Comparison of ENCODE assay signal across 8 cellular contexts in genomic region chr13:24272452-24273161, GRCh38. TPM values are rescaled to one million over a fixed set of nuclear protein-coding genes. Genes with fewer than 3 reads are reported as not detected.
DNase-seq lines count a peak whose midpoint lies in the region; ATAC-seq and TF ChIP-seq lines count a peak whose summit lies in the region.

No MANE protein-coding gene starts in this region.

- H4K20me1 ChIP-seq in GM23248 (ENCODE audit: insufficient read depth), result no peaks in the 10 kb centered on the region

- peaks cover 13 to 36% of the 10 kb centered on the region in 2 donors for H3K36me3 Mint-ChIP-seq in activated naive CD4-positive, alpha-beta T cell treated with anti-CD3 and anti-CD28 coated beads, Interleukin-2, amount 50 U/mL, for 72 hours
- no peaks in the 10 kb centered on the region for H3K36me3 Mint-ChIP-seq in stimulated activated memory B cell treated with anti-CD40 and anti-IgM and Interleukin-4, amounts not matched to agents 10 μg/mL and 1 μg/mL and 100 μg/mL, for 72 hours

- in situ Hi-C loops in GM23248 (cut with MboI), result no loop called here
- in situ Hi-C loops in HAP-1 (cut with MboI; ENCODE audit: low sequenced_read_pairs), result no loop called here

- peaks cover 73% of the 10 kb centered on the region for H3K4me1 Mint-ChIP-seq in stimulated activated memory B cell treated with anti-CD40 and anti-IgM and Interleukin-4, amounts not matched to agents 10 μg/mL and 1 μg/mL and 100 μg/mL, for 72 hours

- no peaks in the 10 kb centered on the region; the same call in 1 of the 2 replicates for H3K79me2 ChIP-seq in GM23248 (ENCODE audit: insufficient read depth)

- no peaks in the 10 kb centered on the region for H3K9me2 ChIP-seq in GM23248 (ENCODE audit: insufficient read depth)

- no peaks in the 10 kb centered on the region for H3K9me3 Mint-ChIP-seq in activated naive CD4-positive, alpha-beta T cell treated with anti-CD3 and anti-CD28 coated beads, Interleukin-2, amount 50 U/mL, for 72 hours
- no peaks in the 10 kb centered on the region for H3K9me3 Mint-ChIP-seq in stimulated activated memory B cell treated with anti-CD40 and anti-IgM and Interleukin-4, amounts not matched to agents 10 μg/mL and 1 μg/mL and 100 μg/mL, for 72 hours

- peak overlapping the region; percentile 51 for H3K27ac ChIP-seq in GM23248

- no peak for ATAC-seq in activated naive CD4-positive, alpha-beta T cell treated with anti-CD3 and anti-CD28 coated beads, Interleukin-2, amount 50 U/mL, for 72 hours
- no peak for ATAC-seq in stimulated activated memory B cell treated with anti-CD40 and anti-IgM and Interleukin-4, amounts not matched to agents 10 μg/mL and 1 μg/mL and 100 μg/mL, for 72 hours
- ATAC-seq in GM18505 (IDR thresholded peaks at IDR 0.05; ENCODE audit: unreplicated experiment) (no peak), esophagus mucosa (no peak), HG03432 (IDR thresholded peaks at IDR 0.05; ENCODE audit: unreplicated experiment) (no peak)

- peak overlapping the region; percentile 78 for H3K4me2 ChIP-seq in GM23248 (ENCODE audit: unreplicated experiment)

- H3K4me3 ChIP-seq in GM23248 (peak overlapping the region; percentile 68), HAP-1 (no peak overlapping the region)

- no peaks in the 10 kb centered on the region for H3K27me3 ChIP-seq in GM23248 (replicated peaks; ENCODE audit: insufficient read depth)
- no peaks in the 10 kb centered on the region for H3K27me3 ChIP-seq in HAP-1 (ENCODE audit: low read depth)

- no peaks in the 10 kb centered on the region for H3K9me3 ChIP-seq in GM23248 (ENCODE audit: low read depth)
- H3K9me3 ChIP-seq in HAP-1, result no peaks in the 10 kb centered on the region

- TF ChIP-seq POLR2A in GM18505 (IDR thresholded peaks at IDR 0.05; ENCODE audit: borderline replicate concordance, extremely low read depth, insufficient read depth, insufficient read length), result no peak

- WGBS in GM23248 (ENCODE audit: low coverage in 1 of 2, low lambda C conversion rate in 2 of 2, missing lambda C conversion rate in 2 of 2), 2 experiments, result 89% methylated on average over 18 of the region's 18 CpGs

- no peaks in the 10 kb centered on the region for H3K27me3 Mint-ChIP-seq in stimulated activated memory B cell treated with anti-CD40 and anti-IgM and Interleukin-4, amounts not matched to agents 10 μg/mL and 1 μg/mL and 100 μg/mL, for 72 hours

- peak overlapping the region; percentile 89 for H2AFZ ChIP-seq in GM23248

- peak overlapping the region; percentile 67 for H3K9ac ChIP-seq in GM23248

- peaks cover 9% of the 10 kb centered on the region; the same call in 1 of the 2 replicates for H3F3A ChIP-seq in GM23248 (ENCODE audit: insufficient read depth)

- peak overlapping the region; percentile 91 for H3K4me3 Mint-ChIP-seq in stimulated activated memory B cell treated with anti-CD40 and anti-IgM and Interleukin-4, amounts not matched to agents 10 μg/mL and 1 μg/mL and 100 μg/mL, for 72 hours

- no peak for DNase-seq in GM23248
- no peak for DNase-seq in activated naive CD4-positive, alpha-beta T cell treated with anti-CD3 and anti-CD28 coated beads, Interleukin-2, amount 50 U/mL, for 72 hours (ENCODE audit: low spot score in 2 of 2)
- peak; percentile 45 for DNase-seq in kidney tubule cell (ENCODE audit: low spot score)
- DNase-seq in HAP-1 (ENCODE audit: low spot score in 2 of 2), result no peak

- no peaks in the 10 kb centered on the region for H3K36me3 ChIP-seq in GM23248 (ENCODE audit: low read depth)
- no peaks in the 10 kb centered on the region for H3K36me3 ChIP-seq in HAP-1 (replicated peaks)

- peak overlapping the region; percentile 90 to 97 for H3K27ac Mint-ChIP-seq in activated naive CD4-positive, alpha-beta T cell treated with anti-CD3 and anti-CD28 coated beads, Interleukin-2, amount 50 U/mL, for 72 hours
- peak overlapping the region; percentile 100 for H3K27ac Mint-ChIP-seq in stimulated activated memory B cell treated with anti-CD40 and anti-IgM and Interleukin-4, amounts not matched to agents 10 μg/mL and 1 μg/mL and 100 μg/mL, for 72 hours

- H3K4me1 ChIP-seq in GM23248 (ENCODE audit: insufficient read depth), result peaks cover 20% of the 10 kb centered on the region
- peaks cover 15% of the 10 kb centered on the region for H3K4me1 ChIP-seq in HAP-1

RNA-seq across cellular contexts. Expression of gene C1QTNF9, which starts 36.8 kb away (rescaled TPM):
- total RNA-seq in GM23248 (2014; rRNA removed; shearing (Covaris generic)), result not detected in 2 replicates
- polyA plus RNA-seq in GM23248 (2016; fragmentation: Nextera tagmentation; extraction: Ambion mirVana), result 0.10 TPM in 2 replicates
- not detected for total RNA-seq in activated naive CD4-positive, alpha-beta T cell treated with anti-CD3 and anti-CD28 coated beads, Interleukin-2, amount 50 U/mL, for 72 hours
- not detected for total RNA-seq in esophagus mucosa
